In genomic region chr6:166010136-166010535, GRCh38 we compare ENCODE assay signal across 25 cellular contexts.
"Had no signal": no experiment of that assay in that cellular context is flagged by ENCODE, and none has a peak within 500 bp of the region (broad histone marks: within the 10 kb centered on the region; RNA-seq: fewer than 3 reads in every experiment).

No MANE protein-coding gene starts in this region.

- H3K27ac Mint-ChIP-seq: activated CD4-positive, alpha-beta memory T cell treated with anti-CD3 and anti-CD28 coated beads for 36 hours; activated CD4-positive, alpha-beta T cell treated with anti-CD3 and anti-CD28 coated beads, Interleukin-2, amount 10 ng/mL, durations not matched to agents 24 days and 14 days; activated naive CD4-positive, alpha-beta T cell treated with anti-CD3 and anti-CD28 coated beads, Interleukin-2, amount 10 ng/mL, durations not matched to agents 7 days and 5 days; activated naive CD8-positive, alpha-beta T cell treated with anti-CD3 and anti-CD28 coated beads, Interleukin-2, amount 10 ng/mL, durations not matched to agents 7 days and 5 days; activated T-helper 1 cell treated with anti-CD3 and anti-CD28 coated beads, Interleukin-12 subunit alpha, Interleukin-12 subunit beta, Interleukin-2, Interleukin-4 antibody, amounts not matched to agents 30 ng/mL and 10 ng/mL and 1 ng/mL, durations not matched to agents 14 hours and 24 hours and 36 hours; endodermal cell; naive B cell; stimulated activated memory B cell treated with anti-CD40 and anti-IgM and Interleukin-4, amounts not matched to agents 10 μg/mL and 1 μg/mL and 100 μg/mL, for 72 hours; stimulated activated naive CD8-positive, alpha-beta T cell treated with anti-CD3 and anti-CD28 coated beads, Interleukin-15, amount 100 ng/mL, for 72 hours had no signal

- H3K27ac ChIP-seq: ascending aorta, foreskin keratinocyte, heart right ventricle, left lung, right lobe of liver, upper lobe of right lung had no signal

- H3K36me3 Mint-ChIP-seq: activated CD4-positive, alpha-beta memory T cell treated with anti-CD3 and anti-CD28 coated beads for 36 hours; activated naive CD8-positive, alpha-beta T cell treated with anti-CD3 and anti-CD28 coated beads, Interleukin-2, amount 10 ng/mL, durations not matched to agents 7 days and 5 days; stimulated activated memory B cell treated with anti-CD40 and anti-IgM and Interleukin-4, amounts not matched to agents 10 μg/mL and 1 μg/mL and 100 μg/mL, for 72 hours had no signal

- H3K4me3 Mint-ChIP-seq: activated CD4-positive, alpha-beta memory T cell treated with anti-CD3 and anti-CD28 coated beads for 36 hours; activated CD4-positive, alpha-beta T cell treated with anti-CD3 and anti-CD28 coated beads, Interleukin-2, amount 10 ng/mL, durations not matched to agents 24 days and 14 days; activated naive CD4-positive, alpha-beta T cell treated with anti-CD3 and anti-CD28 coated beads, Interleukin-2, amount 10 ng/mL, durations not matched to agents 7 days and 5 days; activated naive CD8-positive, alpha-beta T cell treated with anti-CD3 and anti-CD28 coated beads, Interleukin-2, amount 10 ng/mL, durations not matched to agents 7 days and 5 days; activated T-helper 1 cell treated with anti-CD3 and anti-CD28 coated beads, Interleukin-12 subunit alpha, Interleukin-12 subunit beta, Interleukin-2, Interleukin-4 antibody, amounts not matched to agents 30 ng/mL and 10 ng/mL and 1 ng/mL, durations not matched to agents 14 hours and 24 hours and 36 hours; endodermal cell; stimulated activated memory B cell treated with anti-CD40 and anti-IgM and Interleukin-4, amounts not matched to agents 10 μg/mL and 1 μg/mL and 100 μg/mL, for 72 hours; stimulated activated naive CD8-positive, alpha-beta T cell treated with anti-CD3 and anti-CD28 coated beads, Interleukin-15, amount 100 ng/mL, for 72 hours had no signal

- H3K9me3 ChIP-seq: ascending aorta, heart right ventricle, left lung, right lobe of liver, upper lobe of right lung had no signal

- H3K9me3 Mint-ChIP-seq: activated CD4-positive, alpha-beta T cell treated with anti-CD3 and anti-CD28 coated beads, Interleukin-2, amount 10 ng/mL, durations not matched to agents 24 days and 14 days; activated naive CD4-positive, alpha-beta T cell treated with anti-CD3 and anti-CD28 coated beads, Interleukin-2, amount 10 ng/mL, durations not matched to agents 7 days and 5 days; activated naive CD8-positive, alpha-beta T cell treated with anti-CD3 and anti-CD28 coated beads, Interleukin-2, amount 10 ng/mL, durations not matched to agents 7 days and 5 days; activated T-helper 1 cell treated with anti-CD3 and anti-CD28 coated beads, Interleukin-12 subunit alpha, Interleukin-12 subunit beta, Interleukin-2, Interleukin-4 antibody, amounts not matched to agents 30 ng/mL and 10 ng/mL and 1 ng/mL, durations not matched to agents 14 hours and 24 hours and 36 hours; endodermal cell; stimulated activated memory B cell treated with anti-CD40 and anti-IgM and Interleukin-4, amounts not matched to agents 10 μg/mL and 1 μg/mL and 100 μg/mL, for 72 hours had no signal

- DNase-seq: activated CD4-positive, alpha-beta memory T cell treated with anti-CD3 and anti-CD28 coated beads for 36 hours; activated CD4-positive, CD25-positive, alpha-beta regulatory T cell treated with anti-CD3 and anti-CD28 coated beads, Interleukin-2, amount 50 U/mL, for 72 hours; activated CD8-positive, alpha-beta memory T cell treated with anti-CD3 and anti-CD28 coated beads, Interleukin-2, amount 50 U/mL, for 4 hours; activated effector memory CD4-positive, alpha-beta T cell treated with anti-CD3 and anti-CD28 coated beads, Interleukin-2, amount 50 U/mL, for 16 hours; activated naive CD4-positive, alpha-beta T cell treated with anti-CD3 and anti-CD28 coated beads, Interleukin-2, amount 10 ng/mL, durations not matched to agents 7 days and 5 days; activated naive CD8-positive, alpha-beta T cell treated with anti-CD3 and anti-CD28 coated beads, Interleukin-2, amount 10 ng/mL, durations not matched to agents 7 days and 5 days; activated T-cell treated with anti-CD3 and anti-CD28 coated beads, Interleukin-2, amount 50 U/mL, for 1 hour; caudate nucleus; endodermal cell; foreskin keratinocyte; heart right ventricle; left lung; mammary epithelial cell; naive B cell; right lobe of liver; small intestine; stimulated activated CD4-positive, alpha-beta T cell treated with anti-CD3 and anti-CD28 coated beads, Interleukin-4, amount 100 ng/mL, for 24 hours; stimulated activated naive CD8-positive, alpha-beta T cell treated with anti-CD3 and anti-CD28 coated beads, Interleukin-15, amount 100 ng/mL, for 72 hours; T-helper 2 cell; upper lobe of right lung had no signal

- H3K4me3 ChIP-seq: ascending aorta, heart right ventricle, left lung, right lobe of liver, upper lobe of right lung had no signal

- H3K4me1 ChIP-seq: foreskin keratinocyte, left lung, right lobe of liver had no signal

- ATAC-seq: esophagus mucosa; foreskin keratinocyte; heart right ventricle; left lung; right lobe of liver; stimulated activated memory B cell treated with anti-CD40 and anti-IgM and Interleukin-4, amounts not matched to agents 10 μg/mL and 1 μg/mL and 100 μg/mL, for 72 hours; stimulated activated naive CD8-positive, alpha-beta T cell treated with anti-CD3 and anti-CD28 coated beads, Interleukin-15, amount 100 ng/mL, for 72 hours; upper lobe of right lung had no signal

- H3K4me1 Mint-ChIP-seq: activated CD4-positive, alpha-beta T cell treated with anti-CD3 and anti-CD28 coated beads, Interleukin-2, amount 10 ng/mL, durations not matched to agents 24 days and 14 days; activated naive CD4-positive, alpha-beta T cell treated with anti-CD3 and anti-CD28 coated beads, Interleukin-2, amount 10 ng/mL, durations not matched to agents 7 days and 5 days; activated naive CD8-positive, alpha-beta T cell treated with anti-CD3 and anti-CD28 coated beads, Interleukin-2, amount 10 ng/mL, durations not matched to agents 7 days and 5 days had no signal

- H3K36me3 ChIP-seq: ascending aorta, heart right ventricle, left lung, right lobe of liver, upper lobe of right lung had no signal
